Comparison of ENCODE assay signal across 19 cellular contexts in the genomic region with DNA sequence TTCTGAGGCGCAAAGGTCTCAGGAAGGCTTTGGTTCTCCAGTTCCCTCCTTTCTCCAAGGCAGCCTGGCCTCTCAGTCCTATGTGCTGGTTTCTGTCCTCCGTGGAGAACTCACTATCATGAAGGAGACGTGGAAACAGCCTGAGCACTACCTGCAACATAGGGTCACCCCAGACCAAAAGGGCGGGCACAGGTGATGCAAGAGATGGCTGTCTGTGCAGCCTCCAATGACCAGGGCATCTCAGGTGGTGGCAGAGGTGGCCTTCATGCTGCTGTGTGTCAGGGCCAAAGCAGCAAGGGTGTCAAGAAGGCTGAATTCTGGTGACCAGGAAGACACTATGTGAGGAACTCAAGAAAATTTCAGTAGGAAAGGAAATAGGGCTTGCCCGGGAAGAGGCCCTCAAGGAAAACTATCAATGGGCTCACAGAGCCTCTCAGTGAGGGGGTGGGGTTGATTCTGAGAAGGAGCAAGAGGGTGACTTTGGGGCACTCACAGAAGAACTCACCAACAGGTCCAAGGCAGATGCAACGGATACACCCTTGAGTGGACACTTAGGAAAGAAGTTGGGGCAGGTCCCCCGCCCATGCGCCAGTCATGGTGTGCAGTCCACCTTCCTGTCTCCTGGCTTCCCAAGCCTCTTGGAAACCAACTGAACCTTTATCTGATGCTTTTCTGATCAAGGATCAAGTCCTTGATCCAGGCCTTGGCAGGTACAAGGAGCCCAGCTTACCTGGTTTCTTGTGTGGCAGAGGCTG.
DNase-seq lines count a peak whose midpoint lies in the region; ATAC-seq and TF ChIP-seq lines count a peak whose summit lies in the region.
"Had no signal": no experiment of that assay in that cellular context is flagged by ENCODE, and none has a peak within 500 bp of the region (broad histone marks: within the 10 kb centered on the region; RNA-seq: fewer than 3 reads in every experiment).

No MANE protein-coding gene starts in this region.

- ATAC-seq in HG03354 (IDR thresholded peaks at IDR 0.05; ENCODE audit: poor library complexity, severe bottlenecking, unreplicated experiment) (no peak), right cardiac atrium (no peak)
- ATAC-seq: A549; CD8-positive, alpha-beta T cell; GM12878 had no signal

- H3K4me3 ChIP-seq in coronary artery: no peak overlapping the region
- H3K4me3 ChIP-seq in right cardiac atrium (ENCODE audit: low read length): no peak overlapping the region
- H3K4me3 ChIP-seq: A549; BLaER1 treated with 17β-estradiol and CSF1 and Interleukin-3, amounts not matched to agents 10 nM and 100 nM; GM12878 had no signal

- H3K27me3 ChIP-seq in right cardiac atrium (ENCODE audit: control insufficient read depth, insufficient read depth): no peaks in the 10 kb centered on the region
- H3K27me3 ChIP-seq: BLaER1 treated with 17β-estradiol and CSF1 and Interleukin-3, amounts not matched to agents 10 nM and 100 nM had no signal

- intact Hi-C loops in right cardiac atrium (cut with DNase I): no loop called here

- H3K9me3 ChIP-seq in right cardiac atrium (ENCODE audit: control insufficient read depth, low read length): no peaks in the 10 kb centered on the region
- H3K9me3 ChIP-seq: A549; BLaER1 treated with 17β-estradiol and CSF1 and Interleukin-3, amounts not matched to agents 10 nM and 100 nM; Caco-2 had no signal

- no peak for TF ChIP-seq CTCF in coronary artery (IDR thresholded peaks at IDR 0.05)

- in situ Hi-C loops in G401 (cut with HindIII; ENCODE audit: low sequenced_read_pairs): no loop called here

- 89% methylated on average over 8 of the region's 8 CpGs for WGBS in right cardiac atrium

- DNase-seq in coronary artery (ENCODE audit: low spot score): peak; percentile 38
- peak; percentile 24 for DNase-seq in islet precursor cell
- peak; percentile 68 for DNase-seq in mesenteric fat pad (ENCODE audit: low spot score)
- peak; percentile 6 for DNase-seq in ureter (ENCODE audit: low spot score)
- no peak for DNase-seq in right cardiac atrium
- DNase-seq in G401 (ENCODE audit: low spot score): no peak
- DNase-seq: AML-193; Caco-2; Calu3; CD4-positive, alpha-beta T cell; DMS79 treated with DMSO at 0.1 percent for 48 hours; GDM1 had no signal

- H3K4me1 ChIP-seq in right cardiac atrium (ENCODE audit: control insufficient read depth, insufficient read depth, low read length): no peaks in the 10 kb centered on the region
- H3K4me1 ChIP-seq: A549; BLaER1 treated with 17β-estradiol and CSF1 and Interleukin-3, amounts not matched to agents 10 nM and 100 nM; Caco-2 had no signal

- no peak overlapping the region for H3K27ac ChIP-seq in coronary artery
- H3K27ac ChIP-seq in right cardiac atrium (ENCODE audit: low read length): no peak overlapping the region
- H3K27ac ChIP-seq: 22Rv1; A549; BLaER1 treated with 17β-estradiol and CSF1 and Interleukin-3, amounts not matched to agents 10 nM and 100 nM; C4-2B had no signal

Comparison
In these comparisons a context has a peak if more than half of its experiments do, and no peak if none do; other contexts are left out.
1. DNase-seq: peak in coronary artery (single experiment), islet precursor cell (single experiment), mesenteric fat pad (single experiment) and ureter (single experiment); none in right cardiac atrium (0 of 3) and G401 (single experiment).